ENCODE assay signal across 23 cellular contexts in the genomic region with DNA sequence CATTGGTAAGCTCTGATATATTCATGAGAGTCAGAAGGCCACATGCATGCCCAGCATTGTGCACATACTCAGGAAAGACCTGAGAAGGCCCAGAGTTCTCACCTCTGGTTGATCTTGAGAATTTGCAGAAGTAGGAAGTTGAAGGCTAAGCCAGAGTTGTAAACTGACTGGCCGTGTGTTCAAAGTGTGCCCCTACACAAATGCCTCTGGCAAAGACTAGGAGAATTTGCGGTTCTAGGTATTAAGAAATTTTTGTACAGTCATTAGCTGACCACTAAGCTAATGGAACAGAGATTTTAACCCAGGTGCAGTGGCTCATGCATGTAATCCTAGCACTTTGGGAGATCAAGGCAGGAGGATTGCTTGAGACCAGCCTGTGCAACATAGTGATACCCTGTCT. TPM values are rescaled to one million over a fixed set of nuclear protein-coding genes. Genes with fewer than 3 reads are reported as not detected.
DNase-seq lines count a peak whose midpoint lies in the region; ATAC-seq and TF ChIP-seq lines count a peak whose summit lies in the region.
"Had no signal": no experiment of that assay in that cellular context is flagged by ENCODE, and none has a peak within 500 bp of the region (broad histone marks: within the 10 kb centered on the region; RNA-seq: fewer than 3 reads in every experiment).

No MANE protein-coding gene starts in this region.

- in situ Hi-C loops in KBM-7 (cut with MboI; ENCODE audit: low pct_unique_long_range_greater_than_20kb, low sequenced_read_pairs) = no loop called here

- no peak for TF ChIP-seq POLR2A in right lobe of liver (IDR thresholded peaks at IDR 0.05)

- DNase-seq in GF-D8 (lab: John Stamatoyannopoulos, UW) (peak; percentile 9), KBM-7 (peak; percentile 37), SK-N-MC (ENCODE audit: low read depth, low spot score) (no peak), right lobe of liver (no peak), coronary artery (ENCODE audit: low spot score) (no peak)
- DNase-seq: caudate nucleus; CD8-positive, alpha-beta T cell; DMS79; dorsolateral prefrontal cortex; HCEC 1CT; islet precursor cell; NCI-H1436; NCI-H2171 treated with DMSO at 0.1 percent for 48 hours; NCI-H526 treated with DMSO at 0.1 percent for 48 hours; ovary; PC-9 had no signal

- H3K27ac ChIP-seq in SK-N-MC (peak overlapping the region; percentile 13; the same call in 1 of the 2 replicates), neutrophil (peak overlapping the region; percentile 66), right lobe of liver (no peak overlapping the region), coronary artery (no peak overlapping the region)
- H3K27ac ChIP-seq: dorsolateral prefrontal cortex, foreskin keratinocyte, hepatocyte, ovary, PC-9, SJSA1 had no signal

- no peak overlapping the region for H3K9ac ChIP-seq in SK-N-MC (ENCODE audit: insufficient read length)

- H3K9me3 ChIP-seq in SK-N-MC (ENCODE audit: low read depth, low read length) (no peaks in the 10 kb centered on the region), neutrophil (no peaks in the 10 kb centered on the region), right lobe of liver (no peaks in the 10 kb centered on the region)
- H3K9me3 ChIP-seq: ovary, SJSA1 had no signal

- no peaks in the 10 kb centered on the region for H3K27me3 ChIP-seq in neutrophil
- no peaks in the 10 kb centered on the region for H3K27me3 ChIP-seq in right lobe of liver
- H3K27me3 ChIP-seq: dorsolateral prefrontal cortex, foreskin keratinocyte, hepatocyte, ovary, SJSA1 had no signal

- H3K36me3 ChIP-seq in SK-N-MC (ENCODE audit: insufficient read depth, low read length) = no peaks in the 10 kb centered on the region
- H3K36me3 ChIP-seq in neutrophil = no peaks in the 10 kb centered on the region
- no peaks in the 10 kb centered on the region for H3K36me3 ChIP-seq in right lobe of liver
- H3K36me3 ChIP-seq: ovary, SJSA1 had no signal

- H3K4me3 ChIP-seq in SK-N-MC (no peak overlapping the region), neutrophil (ENCODE audit: low read depth in 1 of 2, low read length in 1 of 2) (no peak overlapping the region), right lobe of liver (no peak overlapping the region), coronary artery (no peak overlapping the region)
- H3K4me3 ChIP-seq: dorsolateral prefrontal cortex, hepatocyte, lung, ovary, PC-9, SJSA1 had no signal

- TF ChIP-seq CTCF in neutrophil (IDR thresholded peaks at IDR 0.05) (no peak), right lobe of liver (IDR thresholded peaks at IDR 0.05) (no peak), coronary artery (IDR thresholded peaks at IDR 0.05) (no peak)

- peaks cover 0 to 24% of the 10 kb centered on the region in 2 experiments for H3K4me1 ChIP-seq in neutrophil (ENCODE audit: control insufficient read depth in 1 of 2, insufficient read depth in 1 of 2, low read depth in 1 of 2, low read length in 1 of 2)
- no peaks in the 10 kb centered on the region for H3K4me1 ChIP-seq in right lobe of liver
- H3K4me1 ChIP-seq: foreskin keratinocyte, SJSA1 had no signal

- intact Hi-C loops in right lobe of liver (cut with DNase I) = no loop called here

- no peak for ATAC-seq in right lobe of liver
- no peak for ATAC-seq in GM21381 (IDR thresholded peaks at IDR 0.05; ENCODE audit: unreplicated experiment)
- ATAC-seq: activated CD8-positive, alpha-beta T cell treated with anti-CD3 and anti-CD28 coated beads for 36 hours; CD8-positive, alpha-beta T cell; foreskin keratinocyte had no signal

- WGBS in right lobe of liver (ENCODE audit: insufficient coverage, low coverage, low lambda C conversion rate, missing lambda C conversion rate) = no CpG with 5 or more reads among the region's 2 CpGs

RNA-seq across cellular contexts. Expression of a gene that starts 25.0 kb away (rescaled TPM):
- total RNA-seq in right lobe of liver = 1 to 10 TPM; 6.0 to 9.8 (median 8.5) TPM

Comparison
In these comparisons a context has a peak if more than half of its experiments do, and no peak if none do; other contexts are left out.
1. DNase-seq: peak in GF-D8 (single experiment) and KBM-7 (single experiment); none in SK-N-MC (single experiment), right lobe of liver (0 of 3) and coronary artery (single experiment).
2. H3K27ac ChIP-seq: peak in SK-N-MC (single experiment) and neutrophil (single experiment); none in right lobe of liver (0 of 3) and coronary artery (0 of 2).